In the genomic region with DNA sequence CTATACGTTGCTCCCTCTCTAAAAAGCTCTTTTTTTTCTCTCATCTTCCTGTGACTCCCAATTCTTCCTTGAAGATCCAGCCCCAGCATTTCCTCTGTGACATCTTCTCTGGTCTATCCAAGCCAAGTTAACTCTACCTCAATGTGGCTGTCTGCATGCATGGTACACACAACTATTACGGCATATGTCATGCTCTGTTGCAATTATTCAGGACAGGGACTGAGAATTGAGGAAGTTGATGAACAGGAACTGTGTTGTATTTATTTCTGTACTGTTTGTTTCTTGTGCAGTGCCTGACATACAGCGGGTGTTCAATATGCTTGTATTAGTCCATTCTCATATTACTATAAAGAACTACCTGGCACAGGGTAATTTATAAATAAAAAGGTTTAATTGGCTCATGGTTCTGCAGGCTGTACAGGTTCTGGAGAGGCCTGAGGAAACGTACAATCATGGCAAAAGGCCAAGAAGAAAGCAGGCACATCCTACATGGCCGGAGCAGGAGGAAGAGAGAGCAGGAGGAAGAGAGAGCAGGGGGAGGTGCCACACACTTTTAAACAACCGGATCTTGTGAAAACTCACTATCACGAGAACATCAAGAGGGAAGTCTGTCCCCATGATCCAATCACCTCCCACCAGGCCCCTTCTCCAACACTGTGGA, we compare ENCODE assay signal across 20 cellular contexts. TPM values are rescaled to one million over a fixed set of nuclear protein-coding genes. Genes with fewer than 3 reads are reported as not detected.
DNase-seq lines count a peak whose midpoint lies in the region; ATAC-seq, FAIRE-seq and TF ChIP-seq lines count a peak whose summit lies in the region.
"Had no signal": no experiment of that assay in that cellular context is flagged by ENCODE, and none has a peak within 500 bp of the region (broad histone marks: within the 10 kb centered on the region; RNA-seq: fewer than 3 reads in every experiment).

No MANE protein-coding gene starts in this region.

- TF ChIP-seq POLR2A in right lobe of liver (IDR thresholded peaks at IDR 0.05) (no peak), HepG2 (IDR thresholded peaks at IDR 0.05; ENCODE audit: insufficient read depth in 1 of 2, low read depth in 2 of 2, low read length in 2 of 2) (no peak)

- DNase-seq in right lobe of liver, result no peak
- DNase-seq in HepG2 (ENCODE audit: low spot score), result no peak
- peak; percentile 96 for DNase-seq in SKM-1 treated with dmso at 0.1 percent for 144 hours (lab: John Stamatoyannopoulos, UW; ENCODE audit: unreplicated experiment)
- no peak for DNase-seq in left lobe of liver (ENCODE audit: low spot score)
- no peak for DNase-seq in activated CD4-positive, alpha-beta memory T cell treated with anti-CD3 and anti-CD28 coated beads, Interleukin-2, amount 10 ng/mL, durations not matched to agents 7 days and 5 days
- no peak for DNase-seq in activated naive CD8-positive, alpha-beta T cell treated with anti-CD3 and anti-CD28 coated beads, Interleukin-2, amount 50 U/mL, for 24 hours
- DNase-seq: anterior cingulate cortex; NCI-H2107; NCI-H748 treated with DMSO at 0.1 percent for 48 hours; SHP77 treated with DMSO at 0.1 percent for 48 hours; stimulated activated CD4-positive, alpha-beta T cell treated with anti-CD3 and anti-CD28 coated beads, Interleukin-1b, Interleukin-23, amount 100 ng/mL, for 48 hours had no signal

- no peak overlapping the region for H2AFZ ChIP-seq in HepG2 (ENCODE audit: low read length)

- H3K27me3 ChIP-seq in right lobe of liver (no peaks in the 10 kb centered on the region), HepG2 (ENCODE audit: control insufficient read depth in 1 of 2, insufficient read depth in 2 of 2, low read length in 2 of 2) (no peaks in the 10 kb centered on the region)

- H3K4me3 ChIP-seq in right lobe of liver, result no peak overlapping the region
- no peak overlapping the region for H3K4me3 ChIP-seq in HepG2 (replicated peaks in 1 of 3; ENCODE audit: insufficient read depth in 1 of 3, low read depth in 2 of 3, low read length in 3 of 3)
- H3K4me3 ChIP-seq: thoracic aorta had no signal

- H4K20me1 ChIP-seq in HepG2 (ENCODE audit: insufficient read depth, low read length), result no peaks in the 10 kb centered on the region

- H3K4me1 Mint-ChIP-seq in activated CD4-positive, alpha-beta memory T cell treated with anti-CD3 and anti-CD28 coated beads, Interleukin-2, amount 10 ng/mL, durations not matched to agents 7 days and 5 days, result no peaks in the 10 kb centered on the region
- H3K4me1 Mint-ChIP-seq in activated naive CD8-positive, alpha-beta T cell treated with anti-CD3 and anti-CD28 coated beads, Interleukin-2, amount 50 U/mL, for 24 hours, result no peaks in the 10 kb centered on the region

- H3K4me1 ChIP-seq in right lobe of liver (no peaks in the 10 kb centered on the region), HepG2 (ENCODE audit: insufficient read depth, low read length) (no peaks in the 10 kb centered on the region)

- in situ Hi-C loops in HepG2 (cut with HindIII; ENCODE audit: extremely low pct_ligation_motif_present, low pct_unique_long_range_greater_than_20kb), result no loop called here

- no peak overlapping the region for H3K9ac ChIP-seq in HepG2 (ENCODE audit: insufficient read depth, low read depth, low read length)

- no peaks in the 10 kb centered on the region for H3K9me3 Mint-ChIP-seq in activated CD4-positive, alpha-beta memory T cell treated with anti-CD3 and anti-CD28 coated beads, Interleukin-2, amount 10 ng/mL, durations not matched to agents 7 days and 5 days
- H3K9me3 Mint-ChIP-seq in activated naive CD8-positive, alpha-beta T cell treated with anti-CD3 and anti-CD28 coated beads, Interleukin-2, amount 50 U/mL, for 24 hours, result no peaks in the 10 kb centered on the region
- H3K9me3 Mint-ChIP-seq: activated T-helper 2 cell treated with anti-CD3 and anti-CD28 coated beads, Interferon-gamma antibody, Interleukin-2, Interleukin-4, amounts not matched to agents 10 μg/mL and 5 μg/mL and 100 μg/mL, durations not matched to agents 14 hours and 24 hours and 36 hours had no signal

- WGBS in right lobe of liver (ENCODE audit: insufficient coverage, low coverage, low lambda C conversion rate, missing lambda C conversion rate), result 35% methylated on average over 7 of the region's 7 CpGs
- 20% methylated on average over 7 of the region's 7 CpGs for WGBS in HepG2 (ENCODE audit: low lambda C conversion rate)

- TF ChIP-seq RAD21 in HepG2 (CRISPR knock-in tag; IDR thresholded peaks at IDR 0.05), result no peak

- TF ChIP-seq CTCF in right lobe of liver (IDR thresholded peaks at IDR 0.05) (no peak), HepG2 (CRISPR knock-in tag; IDR thresholded peaks at IDR 0.05) (no peak)

- FAIRE-seq in HepG2 (lab: Jason Lieb, UNC), result no peak
- FAIRE-seq: endothelial cell of umbilical vein, frontal cortex, GM12892 had no signal

- H3K36me3 ChIP-seq in right lobe of liver (no peaks in the 10 kb centered on the region), HepG2 (replicated peaks in 1 of 2; ENCODE audit: control insufficient read depth in 1 of 2, insufficient read depth in 2 of 2, low read length in 2 of 2) (no peaks in the 10 kb centered on the region)
- H3K36me3 ChIP-seq: thoracic aorta had no signal

- no peak overlapping the region for H3K4me2 ChIP-seq in HepG2 (ENCODE audit: low read depth, low read length)

- intact Hi-C loops in right lobe of liver (cut with DNase I), result no loop called here
- intact Hi-C loops in HepG2 (cut with micrococcal nuclease; ENCODE audit: unreplicated experiment), result no loop called here

- CTCF ChIA-PET in HepG2 (lab: Yijun Ruan, JAX; ENCODE audit: low intra/inter-chr PET ratio, low total read pairs), result no interaction called here
- CTCF ChIA-PET in activated CD4-positive, alpha-beta memory T cell treated with anti-CD3 and anti-CD28 coated beads, Interleukin-2, amount 10 ng/mL, durations not matched to agents 7 days and 5 days (lab: Charles Lee), result no interaction called here

- ATAC-seq in right lobe of liver (peak; percentile 47 to 77 (median 62)), HepG2 (no peak), left lobe of liver (peak; percentile 33), HG02870 (IDR thresholded peaks at IDR 0.05; ENCODE audit: unreplicated experiment) (no peak), HG03135 (IDR thresholded peaks at IDR 0.05; ENCODE audit: unreplicated experiment) (no peak)
- ATAC-seq in activated naive CD8-positive, alpha-beta T cell treated with anti-CD3 and anti-CD28 coated beads, Interleukin-2, amount 50 U/mL, for 24 hours, result no peak

- H3K27me3 Mint-ChIP-seq in activated CD4-positive, alpha-beta memory T cell treated with anti-CD3 and anti-CD28 coated beads, Interleukin-2, amount 10 ng/mL, durations not matched to agents 7 days and 5 days, result peaks cover 8% of the 10 kb centered on the region
- no peaks in the 10 kb centered on the region for H3K27me3 Mint-ChIP-seq in activated naive CD8-positive, alpha-beta T cell treated with anti-CD3 and anti-CD28 coated beads, Interleukin-2, amount 50 U/mL, for 24 hours

- POLR2A ChIA-PET in HepG2 (lab: Yijun Ruan, JAX), result no interaction called here
- POLR2A ChIA-PET in activated CD4-positive, alpha-beta memory T cell treated with anti-CD3 and anti-CD28 coated beads, Interleukin-2, amount 10 ng/mL, durations not matched to agents 7 days and 5 days (lab: Charles Lee), result no interaction called here

- H3K9me3 ChIP-seq in right lobe of liver (no peaks in the 10 kb centered on the region), HepG2 (ENCODE audit: low read length) (no peaks in the 10 kb centered on the region)
- H3K9me3 ChIP-seq: thoracic aorta had no signal

- H3K4me3 Mint-ChIP-seq in activated CD4-positive, alpha-beta memory T cell treated with anti-CD3 and anti-CD28 coated beads, Interleukin-2, amount 10 ng/mL, durations not matched to agents 7 days and 5 days, result no peak overlapping the region
- no peak overlapping the region for H3K4me3 Mint-ChIP-seq in activated naive CD8-positive, alpha-beta T cell treated with anti-CD3 and anti-CD28 coated beads, Interleukin-2, amount 50 U/mL, for 24 hours

- H3K36me3 Mint-ChIP-seq in activated CD4-positive, alpha-beta memory T cell treated with anti-CD3 and anti-CD28 coated beads, Interleukin-2, amount 10 ng/mL, durations not matched to agents 7 days and 5 days (ENCODE audit: low read depth), result no peaks in the 10 kb centered on the region
- H3K36me3 Mint-ChIP-seq in activated naive CD8-positive, alpha-beta T cell treated with anti-CD3 and anti-CD28 coated beads, Interleukin-2, amount 50 U/mL, for 24 hours (ENCODE audit: low read depth), result no peaks in the 10 kb centered on the region

- BruUV-seq in HepG2 (replicated peaks; lab: Mats Ljungman, UMichigan), result no TSS peak

- H3K79me2 ChIP-seq in HepG2 (ENCODE audit: insufficient read depth, low read length), result no peaks in the 10 kb centered on the region

- TF ChIP-seq EP300 in HepG2 (IDR thresholded peaks at IDR 0.05; ENCODE audit: low read depth in 2 of 2, low read length in 2 of 2), result no peak
- no peak for TF ChIP-seq EP300 in HepG2 (CRISPR knock-in tag; IDR thresholded peaks at IDR 0.05; ENCODE audit: borderline replicate concordance)

- H3K27ac Mint-ChIP-seq in activated CD4-positive, alpha-beta memory T cell treated with anti-CD3 and anti-CD28 coated beads, Interleukin-2, amount 10 ng/mL, durations not matched to agents 7 days and 5 days, result no peak overlapping the region
- no peak overlapping the region for H3K27ac Mint-ChIP-seq in activated naive CD8-positive, alpha-beta T cell treated with anti-CD3 and anti-CD28 coated beads, Interleukin-2, amount 50 U/mL, for 24 hours
- H3K27ac Mint-ChIP-seq: activated T-helper 2 cell treated with anti-CD3 and anti-CD28 coated beads, Interferon-gamma antibody, Interleukin-2, Interleukin-4, amounts not matched to agents 10 μg/mL and 5 μg/mL and 100 μg/mL, durations not matched to agents 14 hours and 24 hours and 36 hours had no signal

- peak overlapping the region in 1 of 3 donors; percentile 33 for H3K27ac ChIP-seq in right lobe of liver
- H3K27ac ChIP-seq in HepG2 (ENCODE audit: extremely low read length, insufficient read depth, low read length), result no peak overlapping the region
- H3K27ac ChIP-seq: thoracic aorta had no signal

RNA-seq across cellular contexts. Expression of a gene that starts 6.3 kb away (rescaled TPM):
- total RNA-seq in right lobe of liver (not detected), HepG2 (2016; rRNA removed; fragmentation: Illumina TruSeq; extraction: Trizol) (not detected in 2 replicates), left lobe of liver (not detected)
- total RNA-seq in HepG2 (2016; cell fraction: cytosol; rRNA removed; fragmentation: Illumina TruSeq; extraction: Trizol; ENCODE audit: low read depth), result not detected in 2 replicates
- not detected in 2 replicates for total RNA-seq in HepG2 (2016; cell fraction: insoluble cytoplasmic fraction; rRNA removed; fragmentation: Illumina TruSeq; extraction: Trizol)
- not detected in 2 replicates for total RNA-seq in HepG2 (2016; cell fraction: membrane; rRNA removed; fragmentation: Illumina TruSeq; extraction: Trizol)
- total RNA-seq in HepG2 (2016; cell fraction: nucleus; rRNA removed; fragmentation: Illumina TruSeq; extraction: Trizol), result not detected in 2 replicates
- not detected in 2 replicates for polyA plus RNA-seq in HepG2 (2011; rRNA removed)
- not detected in 2 replicates for polyA plus RNA-seq in HepG2 (2011; cell fraction: cytosol; rRNA removed)
- 0.03 and 0.05 TPM in 2 replicates for polyA plus RNA-seq in HepG2 (2011; cell fraction: nucleus; rRNA removed)
- polyA plus RNA-seq in HepG2 (2012), result not detected in 2 replicates
- polyA plus RNA-seq in HepG2 (2016; cell fraction: cytosol; fragmentation: Illumina TruSeq; extraction: Trizol; ENCODE audit: low read depth), result not detected in 2 replicates
- not detected in 2 replicates for polyA plus RNA-seq in HepG2 (2016; cell fraction: insoluble cytoplasmic fraction; fragmentation: Illumina TruSeq; extraction: Trizol; ENCODE audit: low read depth)
- not detected in 2 replicates for polyA plus RNA-seq in HepG2 (2016; cell fraction: membrane; fragmentation: Illumina TruSeq; extraction: Trizol; ENCODE audit: low read depth)
- polyA plus RNA-seq in HepG2 (2016; cell fraction: nucleus; fragmentation: Illumina TruSeq; extraction: Trizol; ENCODE audit: insufficient read depth, low read depth), result not detected in 2 replicates
- polyA minus RNA-seq in HepG2 (2011; rRNA and poly(A)+ RNA removed; ENCODE audit: low replicate concordance), result not detected in 2 replicates
- not detected in 2 replicates for polyA minus RNA-seq in HepG2 (2011; cell fraction: cytosol; rRNA and poly(A)+ RNA removed)
- polyA minus RNA-seq in HepG2 (2011; cell fraction: nucleus; rRNA and poly(A)+ RNA removed), result not detected in 2 replicates
- not detected for total RNA-seq in activated CD4-positive, alpha-beta memory T cell treated with anti-CD3 and anti-CD28 coated beads, Interleukin-2, amount 10 ng/mL, durations not matched to agents 7 days and 5 days
- total RNA-seq: A673; activated CD8-positive, alpha-beta memory T cell treated with anti-CD3 and anti-CD28 coated beads for 36 hours; activated T-helper 2 cell treated with anti-CD3 and anti-CD28 coated beads, Interferon-gamma antibody, Interleukin-2, Interleukin-4, amounts not matched to agents 10 μg/mL and 5 μg/mL and 100 μg/mL, durations not matched to agents 14 hours and 24 hours and 36 hours; endothelial cell of umbilical vein; frontal cortex; thoracic aorta had no signal
- polyA plus RNA-seq: endothelial cell of umbilical vein had no signal

RNA-seq across cellular contexts. Expression of a gene that starts 12.1 kb away (rescaled TPM):
- not detected for total RNA-seq in right lobe of liver
- not detected in 2 replicates for total RNA-seq in HepG2 (2016; rRNA removed; fragmentation: Illumina TruSeq; extraction: Trizol)
- not detected in 2 replicates for total RNA-seq in HepG2 (2016; cell fraction: cytosol; rRNA removed; fragmentation: Illumina TruSeq; extraction: Trizol; ENCODE audit: low read depth)
- not detected in 2 replicates for total RNA-seq in HepG2 (2016; cell fraction: insoluble cytoplasmic fraction; rRNA removed; fragmentation: Illumina TruSeq; extraction: Trizol)
- not detected in 2 replicates for total RNA-seq in HepG2 (2016; cell fraction: membrane; rRNA removed; fragmentation: Illumina TruSeq; extraction: Trizol)
- total RNA-seq in HepG2 (2016; cell fraction: nucleus; rRNA removed; fragmentation: Illumina TruSeq; extraction: Trizol), result not detected in 2 replicates
- polyA plus RNA-seq in HepG2 (2011; rRNA removed), result not detected in 2 replicates
- polyA plus RNA-seq in HepG2 (2011; cell fraction: cytosol; rRNA removed), result not detected in 2 replicates
- polyA plus RNA-seq in HepG2 (2011; cell fraction: nucleus; rRNA removed), result not detected in 2 replicates
- not detected in 2 replicates for polyA plus RNA-seq in HepG2 (2012)
- not detected in 2 replicates for polyA plus RNA-seq in HepG2 (2016; cell fraction: cytosol; fragmentation: Illumina TruSeq; extraction: Trizol; ENCODE audit: low read depth)
- polyA plus RNA-seq in HepG2 (2016; cell fraction: insoluble cytoplasmic fraction; fragmentation: Illumina TruSeq; extraction: Trizol; ENCODE audit: low read depth), result not detected in 2 replicates
- polyA plus RNA-seq in HepG2 (2016; cell fraction: membrane; fragmentation: Illumina TruSeq; extraction: Trizol; ENCODE audit: low read depth), result not detected in 2 replicates
- not detected in 2 replicates for polyA plus RNA-seq in HepG2 (2016; cell fraction: nucleus; fragmentation: Illumina TruSeq; extraction: Trizol; ENCODE audit: insufficient read depth, low read depth)
- not detected in 2 replicates for polyA minus RNA-seq in HepG2 (2011; rRNA and poly(A)+ RNA removed; ENCODE audit: low replicate concordance)
- not detected in 2 replicates for polyA minus RNA-seq in HepG2 (2011; cell fraction: cytosol; rRNA and poly(A)+ RNA removed)
- polyA minus RNA-seq in HepG2 (2011; cell fraction: nucleus; rRNA and poly(A)+ RNA removed), result not detected in 2 replicates
- not detected for total RNA-seq in left lobe of liver
- not detected for total RNA-seq in activated CD4-positive, alpha-beta memory T cell treated with anti-CD3 and anti-CD28 coated beads, Interleukin-2, amount 10 ng/mL, durations not matched to agents 7 days and 5 days
- total RNA-seq: A673; activated CD8-positive, alpha-beta memory T cell treated with anti-CD3 and anti-CD28 coated beads for 36 hours; activated T-helper 2 cell treated with anti-CD3 and anti-CD28 coated beads, Interferon-gamma antibody, Interleukin-2, Interleukin-4, amounts not matched to agents 10 μg/mL and 5 μg/mL and 100 μg/mL, durations not matched to agents 14 hours and 24 hours and 36 hours; endothelial cell of umbilical vein; frontal cortex; thoracic aorta had no signal
- polyA plus RNA-seq: endothelial cell of umbilical vein had no signal

RNA-seq across cellular contexts. Expression of a gene that starts 34.9 kb away (rescaled TPM):
- total RNA-seq in right lobe of liver (1 to 10 TPM in 2 of 6 experiments, under 1 TPM in 1, not detected in 3; 0.46 to 2.0 (median 1.4) TPM), HepG2 (2016; rRNA removed; fragmentation: Illumina TruSeq; extraction: Trizol) (not detected in 2 replicates), left lobe of liver (0.28 TPM)
- total RNA-seq in HepG2 (2016; cell fraction: cytosol; rRNA removed; fragmentation: Illumina TruSeq; extraction: Trizol; ENCODE audit: low read depth), result not detected in 2 replicates
- 0.24 TPM in 1 of 2 replicates, not detected in the other for total RNA-seq in HepG2 (2016; cell fraction: insoluble cytoplasmic fraction; rRNA removed; fragmentation: Illumina TruSeq; extraction: Trizol)
- not detected in 2 replicates for total RNA-seq in HepG2 (2016; cell fraction: membrane; rRNA removed; fragmentation: Illumina TruSeq; extraction: Trizol)
- not detected in 2 replicates for total RNA-seq in HepG2 (2016; cell fraction: nucleus; rRNA removed; fragmentation: Illumina TruSeq; extraction: Trizol)
- polyA plus RNA-seq in HepG2 (2011; rRNA removed), result 0.03 and 0.09 TPM in 2 replicates
- polyA plus RNA-seq in HepG2 (2011; cell fraction: cytosol; rRNA removed), result 0.03 and 0.04 TPM in 2 replicates
- polyA plus RNA-seq in HepG2 (2011; cell fraction: nucleus; rRNA removed), result 0.47 and 0.51 TPM in 2 replicates
- 0.11 and 0.70 TPM in 2 replicates for polyA plus RNA-seq in HepG2 (2012)
- polyA plus RNA-seq in HepG2 (2016; cell fraction: cytosol; fragmentation: Illumina TruSeq; extraction: Trizol; ENCODE audit: low read depth), result not detected in 2 replicates
- polyA plus RNA-seq in HepG2 (2016; cell fraction: insoluble cytoplasmic fraction; fragmentation: Illumina TruSeq; extraction: Trizol; ENCODE audit: low read depth), result 0.45 TPM in 1 of 2 replicates, not detected in the other
- polyA plus RNA-seq in HepG2 (2016; cell fraction: membrane; fragmentation: Illumina TruSeq; extraction: Trizol; ENCODE audit: low read depth), result not detected in 2 replicates
- polyA plus RNA-seq in HepG2 (2016; cell fraction: nucleus; fragmentation: Illumina TruSeq; extraction: Trizol; ENCODE audit: insufficient read depth, low read depth), result not detected in 2 replicates
- 0.08 and 1.7 TPM in 2 replicates for polyA minus RNA-seq in HepG2 (2011; rRNA and poly(A)+ RNA removed; ENCODE audit: low replicate concordance)
- polyA minus RNA-seq in HepG2 (2011; cell fraction: cytosol; rRNA and poly(A)+ RNA removed), result not detected in 2 replicates
- polyA minus RNA-seq in HepG2 (2011; cell fraction: nucleus; rRNA and poly(A)+ RNA removed), result 0.75 and 0.77 TPM in 2 replicates
- total RNA-seq in activated CD4-positive, alpha-beta memory T cell treated with anti-CD3 and anti-CD28 coated beads, Interleukin-2, amount 10 ng/mL, durations not matched to agents 7 days and 5 days, result 1 to 10 TPM in 1 of 2 experiments, under 1 TPM in 1; 0.30 to 1.1 TPM
- total RNA-seq: A673, thoracic aorta had no signal

RNA-seq across cellular contexts. Expression of a gene that starts 41.7 kb away (rescaled TPM):
- total RNA-seq in right lobe of liver, result 1 to 10 TPM in 2 of 6 experiments, under 1 TPM in 4; 0.06 to 1.5 (median 0.75) TPM
- not detected in 2 replicates for total RNA-seq in HepG2 (2016; rRNA removed; fragmentation: Illumina TruSeq; extraction: Trizol)
- total RNA-seq in HepG2 (2016; cell fraction: cytosol; rRNA removed; fragmentation: Illumina TruSeq; extraction: Trizol; ENCODE audit: low read depth), result not detected in 2 replicates
- not detected in 2 replicates for total RNA-seq in HepG2 (2016; cell fraction: insoluble cytoplasmic fraction; rRNA removed; fragmentation: Illumina TruSeq; extraction: Trizol)
- total RNA-seq in HepG2 (2016; cell fraction: membrane; rRNA removed; fragmentation: Illumina TruSeq; extraction: Trizol), result not detected in 2 replicates
- total RNA-seq in HepG2 (2016; cell fraction: nucleus; rRNA removed; fragmentation: Illumina TruSeq; extraction: Trizol), result not detected in 2 replicates
- not detected in 2 replicates for polyA plus RNA-seq in HepG2 (2011; rRNA removed)
- polyA plus RNA-seq in HepG2 (2011; cell fraction: cytosol; rRNA removed), result not detected in 2 replicates
- polyA plus RNA-seq in HepG2 (2011; cell fraction: nucleus; rRNA removed), result 0.05 TPM in 1 of 2 replicates, not detected in the other
- polyA plus RNA-seq in HepG2 (2012), result not detected in 2 replicates
- not detected in 2 replicates for polyA plus RNA-seq in HepG2 (2016; cell fraction: cytosol; fragmentation: Illumina TruSeq; extraction: Trizol; ENCODE audit: low read depth)
- polyA plus RNA-seq in HepG2 (2016; cell fraction: insoluble cytoplasmic fraction; fragmentation: Illumina TruSeq; extraction: Trizol; ENCODE audit: low read depth), result not detected in 2 replicates
- polyA plus RNA-seq in HepG2 (2016; cell fraction: membrane; fragmentation: Illumina TruSeq; extraction: Trizol; ENCODE audit: low read depth), result not detected in 2 replicates
- not detected in 2 replicates for polyA plus RNA-seq in HepG2 (2016; cell fraction: nucleus; fragmentation: Illumina TruSeq; extraction: Trizol; ENCODE audit: insufficient read depth, low read depth)
- not detected in 2 replicates for polyA minus RNA-seq in HepG2 (2011; rRNA and poly(A)+ RNA removed; ENCODE audit: low replicate concordance)
- polyA minus RNA-seq in HepG2 (2011; cell fraction: cytosol; rRNA and poly(A)+ RNA removed), result not detected in 2 replicates
- under 0.01 TPM in 1 of 2 replicates, not detected in the other for polyA minus RNA-seq in HepG2 (2011; cell fraction: nucleus; rRNA and poly(A)+ RNA removed)
- 0.53 TPM for total RNA-seq in left lobe of liver
- total RNA-seq in activated CD4-positive, alpha-beta memory T cell treated with anti-CD3 and anti-CD28 coated beads, Interleukin-2, amount 10 ng/mL, durations not matched to agents 7 days and 5 days, result not detected
- total RNA-seq: A673; activated CD8-positive, alpha-beta memory T cell treated with anti-CD3 and anti-CD28 coated beads for 36 hours; activated T-helper 2 cell treated with anti-CD3 and anti-CD28 coated beads, Interferon-gamma antibody, Interleukin-2, Interleukin-4, amounts not matched to agents 10 μg/mL and 5 μg/mL and 100 μg/mL, durations not matched to agents 14 hours and 24 hours and 36 hours; endothelial cell of umbilical vein; thoracic aorta had no signal
- polyA plus RNA-seq: endothelial cell of umbilical vein had no signal

Comparison
In these comparisons a context has a peak if more than half of its experiments do, and no peak if none do; other contexts are left out.
1. ATAC-seq: peak in right lobe of liver (4 of 4) and left lobe of liver (single experiment); none in HepG2 (single experiment), HG02870 (single experiment), HG03135 (single experiment) and activated naive CD8-positive, alpha-beta T cell treated with anti-CD3 and anti-CD28 coated beads, Interleukin-2, amount 50 U/mL, for 24 hours (single experiment).